1 cellular context compared by ENCODE assay signal in genomic region chr10:84205049-84205852, GRCh38.
TF ChIP-seq lines count a peak whose summit lies in the region.

No MANE protein-coding gene starts in this region.

TF ChIP-seq in HEK293, 187 proteins besides CTCF, POLR2A, EP300 and RAD21 (continued from another document):
- TF ChIP-seq ZBTB49 (tag by site-specific recombination; IDR thresholded peaks at IDR 0.05; ENCODE audit: low read depth), result no peak
